ENCODE assay signal across 3 cellular contexts in the genomic region with DNA sequence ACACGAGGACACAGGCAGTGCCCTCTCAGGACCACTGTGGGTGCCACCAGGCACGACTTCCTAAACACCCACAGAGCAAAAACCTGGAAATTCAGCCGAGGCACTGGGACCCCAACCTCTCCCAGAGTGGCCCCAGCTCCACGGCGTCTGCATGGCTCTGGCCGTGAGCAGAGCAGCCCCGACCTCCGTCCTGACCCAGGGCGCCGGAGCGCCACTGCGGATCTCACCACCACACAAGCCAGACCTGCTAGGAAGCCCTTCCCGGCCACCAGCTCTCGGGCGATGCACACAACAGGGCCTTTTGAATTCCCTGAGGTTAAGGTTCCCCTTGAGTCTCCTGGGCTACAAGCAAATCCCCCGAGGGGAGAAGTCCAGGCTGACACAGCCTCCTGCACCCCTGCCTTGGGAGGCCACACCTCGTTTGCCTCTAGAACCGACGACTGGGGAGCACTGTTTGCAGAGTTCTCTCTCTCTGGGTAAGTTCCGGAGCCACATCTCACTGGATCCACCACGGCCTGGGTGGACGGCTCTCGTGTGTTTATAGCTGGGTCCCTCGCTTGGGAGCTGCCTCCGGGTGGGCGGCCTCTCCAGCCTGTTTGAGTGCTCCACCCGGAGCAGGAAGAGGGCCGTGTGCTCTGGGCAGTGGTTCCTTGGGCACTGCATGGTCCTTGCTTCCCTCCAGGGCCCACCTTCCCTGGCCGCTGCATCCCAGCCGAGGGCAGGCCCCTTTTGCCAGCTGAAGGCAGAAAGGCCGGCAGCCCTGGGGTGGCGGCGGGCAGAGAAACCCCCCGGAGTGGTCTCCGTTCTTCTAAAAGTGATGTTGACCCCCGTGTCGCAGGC.
TF ChIP-seq lines count a peak whose summit lies in the region.

No MANE protein-coding gene starts in this region.

TF ChIP-seq in SK-N-SH, 30 proteins besides CTCF, POLR2A, EP300 and RAD21:
- TF ChIP-seq GATA2 (CRISPR knock-in tag; IDR thresholded peaks at IDR 0.05) (no peak), SIN3A (IDR thresholded peaks at IDR 0.05; ENCODE audit: borderline replicate concordance, low read depth, low read length) (no peak), TEAD4 (IDR thresholded peaks at IDR 0.05; ENCODE audit: borderline replicate concordance, insufficient read depth) (no peak), FOXM1 (IDR thresholded peaks at IDR 0.05; ENCODE audit: low read depth) (no peak)
- TF ChIP-seq, protein P1, sequence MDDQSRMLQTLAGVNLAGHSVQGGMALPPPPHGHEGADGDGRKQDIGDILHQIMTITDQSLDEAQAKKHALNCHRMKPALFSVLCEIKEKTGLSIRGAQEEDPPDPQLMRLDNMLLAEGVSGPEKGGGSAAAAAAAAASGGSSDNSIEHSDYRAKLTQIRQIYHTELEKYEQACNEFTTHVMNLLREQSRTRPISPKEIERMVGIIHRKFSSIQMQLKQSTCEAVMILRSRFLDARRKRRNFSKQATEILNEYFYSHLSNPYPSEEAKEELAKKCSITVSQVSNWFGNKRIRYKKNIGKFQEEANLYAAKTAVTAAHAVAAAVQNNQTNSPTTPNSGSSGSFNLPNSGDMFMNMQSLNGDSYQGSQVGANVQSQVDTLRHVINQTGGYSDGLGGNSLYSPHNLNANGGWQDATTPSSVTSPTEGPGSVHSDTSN (IDR thresholded peaks at IDR 0.05): no peak

TF ChIP-seq in SK-N-SH treated with all-trans-retinoic acid at 6 μM for 48 hours, 23 proteins besides CTCF, POLR2A, EP300 and RAD21:
- no peak for TF ChIP-seq ZNF70 (CRISPR knock-in tag; IDR thresholded peaks at IDR 0.05)
- TF ChIP-seq, protein P2, sequence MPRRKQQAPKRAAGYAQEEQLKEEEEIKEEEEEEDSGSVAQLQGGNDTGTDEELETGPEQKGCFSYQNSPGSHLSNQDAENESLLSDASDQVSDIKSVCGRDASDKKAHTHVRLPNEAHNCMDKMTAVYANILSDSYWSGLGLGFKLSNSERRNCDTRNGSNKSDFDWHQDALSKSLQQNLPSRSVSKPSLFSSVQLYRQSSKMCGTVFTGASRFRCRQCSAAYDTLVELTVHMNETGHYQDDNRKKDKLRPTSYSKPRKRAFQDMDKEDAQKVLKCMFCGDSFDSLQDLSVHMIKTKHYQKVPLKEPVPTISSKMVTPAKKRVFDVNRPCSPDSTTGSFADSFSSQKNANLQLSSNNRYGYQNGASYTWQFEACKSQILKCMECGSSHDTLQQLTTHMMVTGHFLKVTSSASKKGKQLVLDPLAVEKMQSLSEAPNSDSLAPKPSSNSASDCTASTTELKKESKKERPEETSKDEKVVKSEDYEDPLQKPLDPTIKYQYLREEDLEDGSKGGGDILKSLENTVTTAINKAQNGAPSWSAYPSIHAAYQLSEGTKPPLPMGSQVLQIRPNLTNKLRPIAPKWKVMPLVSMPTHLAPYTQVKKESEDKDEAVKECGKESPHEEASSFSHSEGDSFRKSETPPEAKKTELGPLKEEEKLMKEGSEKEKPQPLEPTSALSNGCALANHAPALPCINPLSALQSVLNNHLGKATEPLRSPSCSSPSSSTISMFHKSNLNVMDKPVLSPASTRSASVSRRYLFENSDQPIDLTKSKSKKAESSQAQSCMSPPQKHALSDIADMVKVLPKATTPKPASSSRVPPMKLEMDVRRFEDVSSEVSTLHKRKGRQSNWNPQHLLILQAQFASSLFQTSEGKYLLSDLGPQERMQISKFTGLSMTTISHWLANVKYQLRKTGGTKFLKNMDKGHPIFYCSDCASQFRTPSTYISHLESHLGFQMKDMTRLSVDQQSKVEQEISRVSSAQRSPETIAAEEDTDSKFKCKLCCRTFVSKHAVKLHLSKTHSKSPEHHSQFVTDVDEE (CRISPR knock-in tag; IDR thresholded peaks at IDR 0.05): no peak
- no peak for TF ChIP-seq ZNF8 (CRISPR knock-in tag; IDR thresholded peaks at IDR 0.05)
- TF ChIP-seq SNAI2 (CRISPR knock-in tag; IDR thresholded peaks at IDR 0.05): no peak
- TF ChIP-seq PPARA (CRISPR knock-in tag; IDR thresholded peaks at IDR 0.05; ENCODE audit: borderline replicate concordance): no peak
- no peak for TF ChIP-seq ZC3H10 (CRISPR knock-in tag; IDR thresholded peaks at IDR 0.05)
- TF ChIP-seq ZNF565 (CRISPR knock-in tag; conservative IDR thresholded peaks at IDR 0.05; ENCODE audit: low read depth): no peak
- TF ChIP-seq TOX (CRISPR knock-in tag; IDR thresholded peaks at IDR 0.05; ENCODE audit: borderline replicate concordance): no peak
- TF ChIP-seq, protein P3, sequence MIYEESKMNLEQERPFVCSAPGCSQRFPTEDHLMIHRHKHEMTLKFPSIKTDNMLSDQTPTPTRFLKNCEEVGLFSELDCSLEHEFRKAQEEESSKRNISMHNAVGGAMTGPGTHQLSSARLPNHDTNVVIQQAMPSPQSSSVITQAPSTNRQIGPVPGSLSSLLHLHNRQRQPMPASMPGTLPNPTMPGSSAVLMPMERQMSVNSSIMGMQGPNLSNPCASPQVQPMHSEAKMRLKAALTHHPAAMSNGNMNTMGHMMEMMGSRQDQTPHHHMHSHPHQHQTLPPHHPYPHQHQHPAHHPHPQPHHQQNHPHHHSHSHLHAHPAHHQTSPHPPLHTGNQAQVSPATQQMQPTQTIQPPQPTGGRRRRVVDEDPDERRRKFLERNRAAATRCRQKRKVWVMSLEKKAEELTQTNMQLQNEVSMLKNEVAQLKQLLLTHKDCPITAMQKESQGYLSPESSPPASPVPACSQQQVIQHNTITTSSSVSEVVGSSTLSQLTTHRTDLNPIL (CRISPR knock-in tag; IDR thresholded peaks at IDR 0.05; ENCODE audit: low read depth): no peak
- TF ChIP-seq TCF4 (CRISPR knock-in tag; IDR thresholded peaks at IDR 0.05; ENCODE audit: borderline replicate concordance): no peak
- TF ChIP-seq GLIS3 (CRISPR knock-in tag; IDR thresholded peaks at IDR 0.05): no peak
- TF ChIP-seq, protein P4, sequence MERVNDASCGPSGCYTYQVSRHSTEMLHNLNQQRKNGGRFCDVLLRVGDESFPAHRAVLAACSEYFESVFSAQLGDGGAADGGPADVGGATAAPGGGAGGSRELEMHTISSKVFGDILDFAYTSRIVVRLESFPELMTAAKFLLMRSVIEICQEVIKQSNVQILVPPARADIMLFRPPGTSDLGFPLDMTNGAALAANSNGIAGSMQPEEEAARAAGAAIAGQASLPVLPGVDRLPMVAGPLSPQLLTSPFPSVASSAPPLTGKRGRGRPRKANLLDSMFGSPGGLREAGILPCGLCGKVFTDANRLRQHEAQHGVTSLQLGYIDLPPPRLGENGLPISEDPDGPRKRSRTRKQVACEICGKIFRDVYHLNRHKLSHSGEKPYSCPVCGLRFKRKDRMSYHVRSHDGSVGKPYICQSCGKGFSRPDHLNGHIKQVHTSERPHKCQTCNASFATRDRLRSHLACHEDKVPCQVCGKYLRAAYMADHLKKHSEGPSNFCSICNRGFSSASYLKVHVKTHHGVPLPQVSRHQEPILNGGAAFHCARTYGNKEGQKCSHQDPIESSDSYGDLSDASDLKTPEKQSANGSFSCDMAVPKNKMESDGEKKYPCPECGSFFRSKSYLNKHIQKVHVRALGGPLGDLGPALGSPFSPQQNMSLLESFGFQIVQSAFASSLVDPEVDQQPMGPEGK (CRISPR knock-in tag; IDR thresholded peaks at IDR 0.05; ENCODE audit: borderline replicate concordance): no peak
- TF ChIP-seq ZFP30 (CRISPR knock-in tag; IDR thresholded peaks at IDR 0.05): no peak
- TF ChIP-seq ZFP3 (CRISPR knock-in tag; IDR thresholded peaks at IDR 0.05): no peak
- no peak for TF ChIP-seq ESRRG (CRISPR knock-in tag; IDR thresholded peaks at IDR 0.05)

TF ChIP-seq in H1, 55 proteins besides CTCF, POLR2A, EP300 and RAD21:
- TF ChIP-seq CREB1 (IDR thresholded peaks at IDR 0.05): no peak
- no peak for TF ChIP-seq RXRA (IDR thresholded peaks at IDR 0.05; ENCODE audit: insufficient read depth, low read depth, low read length)
- no peak for TF ChIP-seq NRF1 (IDR thresholded peaks at IDR 0.05; ENCODE audit: low read depth, low read length)
- no peak for TF ChIP-seq KDM5A (IDR thresholded peaks at IDR 0.05; ENCODE audit: low read length)
- no peak for TF ChIP-seq TAF1 (IDR thresholded peaks at IDR 0.05; ENCODE audit: low read depth, low read length)
- no peak for TF ChIP-seq FOSL1 (IDR thresholded peaks at IDR 0.05; ENCODE audit: insufficient read depth, low read depth, low read length)
- no peak for TF ChIP-seq CTBP2 (IDR thresholded peaks at IDR 0.05; ENCODE audit: borderline replicate concordance, insufficient read depth, insufficient read length, low read length)
